Comparison of ENCODE assay signal across 11 cellular contexts in the genomic region with DNA sequence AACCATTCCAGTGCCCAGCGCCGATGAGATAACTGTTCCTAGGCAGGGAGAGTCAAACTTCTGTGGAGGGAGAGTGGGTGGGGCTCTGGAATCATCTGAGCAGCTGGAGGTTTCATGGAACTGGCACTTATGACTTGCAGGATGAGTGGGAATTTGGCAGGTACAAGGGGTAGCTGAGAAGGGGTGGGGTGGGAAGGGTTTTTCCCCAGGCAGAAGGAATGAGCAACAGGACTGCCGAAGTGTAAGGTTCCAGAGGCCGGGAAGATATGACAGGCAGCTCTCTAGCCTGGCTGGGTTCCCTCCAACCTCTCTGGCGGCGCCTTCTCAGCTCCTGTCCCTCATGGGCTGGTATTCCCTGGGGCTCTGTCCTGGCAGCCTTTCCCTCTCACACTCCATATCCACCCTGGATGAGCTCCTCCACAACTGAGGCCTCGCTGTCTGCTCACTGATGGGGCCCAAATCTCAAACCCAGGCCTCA. TPM values are rescaled to one million over a fixed set of nuclear protein-coding genes. Genes with fewer than 3 reads are reported as not detected.
DNase-seq lines count a peak whose midpoint lies in the region; ATAC-seq and TF ChIP-seq lines count a peak whose summit lies in the region.
"Had no signal": no experiment of that assay in that cellular context is flagged by ENCODE, and none has a peak within 500 bp of the region (broad histone marks: within the 10 kb centered on the region; RNA-seq: fewer than 3 reads in every experiment).

No MANE protein-coding gene starts in this region.

- DNase-seq in T-helper 1 cell, result no peak
- DNase-seq in WTC11 (ENCODE audit: low spot score), result no peak
- peak; percentile 46 for DNase-seq in hepatocyte (ENCODE audit: low spot score)
- DNase-seq in tibial artery, result peak in 1 of 2 donors; percentile 77
- no peak for DNase-seq in epidermal melanocyte (ENCODE audit: insufficient read length, low spot score)
- no peak for DNase-seq in posterior vena cava (ENCODE audit: low spot score)
- DNase-seq: CD8-positive, alpha-beta memory T cell; effector memory CD8-positive, alpha-beta T cell; nucleus accumbens had no signal

- no peaks in the 10 kb centered on the region for H3K9me2 ChIP-seq in hepatocyte (replicated peaks; ENCODE audit: insufficient read depth)

- no peaks in the 10 kb centered on the region for H3K9me3 Mint-ChIP-seq in T-helper 1 cell treated with Interleukin-12 subunit alpha and Interleukin-12 subunit beta and Interleukin-4 antibody, amounts not matched to agents 30 μg/mL and 1 μg/mL, for 36 hours
- no peaks in the 10 kb centered on the region for H3K9me3 Mint-ChIP-seq in WTC11
- H3K9me3 Mint-ChIP-seq: CD8-positive, alpha-beta memory T cell; effector memory CD8-positive, alpha-beta T cell had no signal

- peaks cover 38% of the 10 kb centered on the region for H3K27me3 Mint-ChIP-seq in T-helper 1 cell treated with Interleukin-12 subunit alpha and Interleukin-12 subunit beta and Interleukin-4 antibody, amounts not matched to agents 30 μg/mL and 1 μg/mL, for 36 hours (ENCODE audit: low read depth)
- peaks cover 62% of the 10 kb centered on the region for H3K27me3 Mint-ChIP-seq in WTC11 (ENCODE audit: low read depth)

- CTCF ChIA-PET in WTC11 (lab: Charles Lee), result interaction anchor here (1.1 to 1.4 kb wide), 2 partner anchors 74 to 138 kb away, joined by 3 read pairs; no protein-coding TSS in a partner anchor

- H3K4me1 Mint-ChIP-seq in T-helper 1 cell treated with Interleukin-12 subunit alpha and Interleukin-12 subunit beta and Interleukin-4 antibody, amounts not matched to agents 30 μg/mL and 1 μg/mL, for 36 hours (ENCODE audit: low read depth), result peaks cover 65% of the 10 kb centered on the region
- H3K4me1 Mint-ChIP-seq in WTC11, result peaks cover 66% of the 10 kb centered on the region

- H3K79me2 ChIP-seq in hepatocyte, result peaks cover 21% of the 10 kb centered on the region

- no peak overlapping the region for H3K27ac Mint-ChIP-seq in T-helper 1 cell treated with Interleukin-12 subunit alpha and Interleukin-12 subunit beta and Interleukin-4 antibody, amounts not matched to agents 30 μg/mL and 1 μg/mL, for 36 hours
- H3K27ac Mint-ChIP-seq in WTC11, result no peak overlapping the region

- no peak overlapping the region for H2AFZ ChIP-seq in hepatocyte

- POLR2A ChIA-PET in WTC11 (lab: Charles Lee), result interaction anchor here (1.5 kb wide), 1 partner anchor 20 kb away, joined by 3 read pairs; no protein-coding TSS in a partner anchor

- peaks cover 5% of the 10 kb centered on the region for H4K20me1 ChIP-seq in hepatocyte (ENCODE audit: insufficient read depth, poor library complexity, severe bottlenecking)

- H3K36me3 Mint-ChIP-seq in T-helper 1 cell treated with Interleukin-12 subunit alpha and Interleukin-12 subunit beta and Interleukin-4 antibody, amounts not matched to agents 30 μg/mL and 1 μg/mL, for 36 hours (ENCODE audit: low read depth), result peaks cover 15% of the 10 kb centered on the region
- peaks cover 7% of the 10 kb centered on the region; the same call in 1 of the 2 replicates for H3K36me3 Mint-ChIP-seq in WTC11

- TF ChIP-seq CTCF in WTC11 (IDR thresholded peaks at IDR 0.05) (no peak), hepatocyte (IDR thresholded peaks at IDR 0.05; ENCODE audit: poor library complexity) (no peak), tibial artery (IDR thresholded peaks at IDR 0.05) (no peak)

- no peaks in the 10 kb centered on the region for H3K9me3 ChIP-seq in hepatocyte (ENCODE audit: low read depth)
- no peaks in the 10 kb centered on the region for H3K9me3 ChIP-seq in tibial artery

- H3K4me2 ChIP-seq in hepatocyte, result peak overlapping the region; percentile 97

- peaks cover 46% of the 10 kb centered on the region for H3K4me1 ChIP-seq in hepatocyte (ENCODE audit: insufficient read depth)
- peaks cover 0 to 51% (median 40%) of the 10 kb centered on the region in 4 donors for H3K4me1 ChIP-seq in tibial artery

- ATAC-seq in WTC11 (no peak), GM18861 (IDR thresholded peaks at IDR 0.05; ENCODE audit: unreplicated experiment) (no peak)
- ATAC-seq: effector memory CD8-positive, alpha-beta T cell had no signal

- H3K27me3 ChIP-seq in hepatocyte (no peaks in the 10 kb centered on the region), tibial artery (peaks cover 0 to 3% of the 10 kb centered on the region in 2 donors)

- peak overlapping the region; percentile 61 for H3K27ac ChIP-seq in hepatocyte
- peak overlapping the region in 1 of 2 donors; percentile 48 for H3K27ac ChIP-seq in tibial artery

- intact Hi-C loops in tibial artery (cut with DNase I; ENCODE audit: low total_unique reads) (loop anchor here (5.0 kb wide), 1 partner anchor 50 kb away; no protein-coding TSS in a partner anchor), posterior vena cava (cut with DNase I) (no loop called here)

- WGBS in hepatocyte (ENCODE audit: low lambda C conversion rate, missing lambda C conversion rate), result 59% methylated on average over 7 of the region's 7 CpGs

- H3K36me3 ChIP-seq in hepatocyte (replicated peaks; ENCODE audit: insufficient read depth, low read depth) (no peaks in the 10 kb centered on the region), tibial artery (no peaks in the 10 kb centered on the region)

- H3K4me3 ChIP-seq in hepatocyte, result no peak overlapping the region
- H3K4me3 ChIP-seq in tibial artery, result peak overlapping the region; percentile 33 to 47

- H3K4me3 Mint-ChIP-seq in T-helper 1 cell treated with Interleukin-12 subunit alpha and Interleukin-12 subunit beta and Interleukin-4 antibody, amounts not matched to agents 30 μg/mL and 1 μg/mL, for 36 hours, result peak overlapping the region; percentile 26
- peak overlapping the region; percentile 83 for H3K4me3 Mint-ChIP-seq in WTC11

TF ChIP-seq in WTC11, 78 proteins besides CTCF, POLR2A, EP300 and RAD21 (continues in another document):
- TF ChIP-seq, protein P1, sequence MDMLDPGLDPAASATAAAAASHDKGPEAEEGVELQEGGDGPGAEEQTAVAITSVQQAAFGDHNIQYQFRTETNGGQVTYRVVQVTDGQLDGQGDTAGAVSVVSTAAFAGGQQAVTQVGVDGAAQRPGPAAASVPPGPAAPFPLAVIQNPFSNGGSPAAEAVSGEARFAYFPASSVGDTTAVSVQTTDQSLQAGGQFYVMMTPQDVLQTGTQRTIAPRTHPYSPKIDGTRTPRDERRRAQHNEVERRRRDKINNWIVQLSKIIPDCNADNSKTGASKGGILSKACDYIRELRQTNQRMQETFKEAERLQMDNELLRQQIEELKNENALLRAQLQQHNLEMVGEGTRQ (CRISPR knock-in tag; IDR thresholded peaks at IDR 0.05), result no peak
- TF ChIP-seq, protein P2, sequence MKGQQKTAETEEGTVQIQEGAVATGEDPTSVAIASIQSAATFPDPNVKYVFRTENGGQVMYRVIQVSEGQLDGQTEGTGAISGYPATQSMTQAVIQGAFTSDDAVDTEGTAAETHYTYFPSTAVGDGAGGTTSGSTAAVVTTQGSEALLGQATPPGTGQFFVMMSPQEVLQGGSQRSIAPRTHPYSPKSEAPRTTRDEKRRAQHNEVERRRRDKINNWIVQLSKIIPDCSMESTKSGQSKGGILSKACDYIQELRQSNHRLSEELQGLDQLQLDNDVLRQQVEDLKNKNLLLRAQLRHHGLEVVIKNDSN (CRISPR knock-in tag; IDR thresholded peaks at IDR 0.05), result no peak
- TF ChIP-seq, protein P3, sequence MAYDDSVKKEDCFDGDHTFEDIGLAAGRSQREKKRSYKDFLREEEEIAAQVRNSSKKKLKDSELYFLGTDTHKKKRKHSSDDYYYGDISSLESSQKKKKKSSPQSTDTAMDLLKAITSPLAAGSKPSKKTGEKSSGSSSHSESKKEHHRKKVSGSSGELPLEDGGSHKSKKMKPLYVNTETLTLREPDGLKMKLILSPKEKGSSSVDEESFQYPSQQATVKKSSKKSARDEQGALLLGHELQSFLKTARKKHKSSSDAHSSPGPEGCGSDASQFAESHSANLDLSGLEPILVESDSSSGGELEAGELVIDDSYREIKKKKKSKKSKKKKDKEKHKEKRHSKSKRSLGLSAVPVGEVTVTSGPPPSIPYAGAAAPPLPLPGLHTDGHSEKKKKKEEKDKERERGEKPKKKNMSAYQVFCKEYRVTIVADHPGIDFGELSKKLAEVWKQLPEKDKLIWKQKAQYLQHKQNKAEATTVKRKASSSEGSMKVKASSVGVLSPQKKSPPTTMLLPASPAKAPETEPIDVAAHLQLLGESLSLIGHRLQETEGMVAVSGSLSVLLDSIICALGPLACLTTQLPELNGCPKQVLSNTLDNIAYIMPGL (CRISPR knock-in tag; IDR thresholded peaks at IDR 0.05), result no peak
- TF ChIP-seq ZNF121 (CRISPR knock-in tag; IDR thresholded peaks at IDR 0.05) (no peak), ZNF219 (CRISPR knock-in tag; IDR thresholded peaks at IDR 0.05; ENCODE audit: borderline replicate concordance) (no peak), ZNF671 (CRISPR knock-in tag; IDR thresholded peaks at IDR 0.05) (no peak), MYBL2 (CRISPR knock-in tag; IDR thresholded peaks at IDR 0.05) (no peak), IRF2 (CRISPR knock-in tag; IDR thresholded peaks at IDR 0.05; ENCODE audit: borderline replicate concordance, low read depth) (no peak), ATF1 (CRISPR knock-in tag; IDR thresholded peaks at IDR 0.05) (no peak)
- TF ChIP-seq, protein P4, sequence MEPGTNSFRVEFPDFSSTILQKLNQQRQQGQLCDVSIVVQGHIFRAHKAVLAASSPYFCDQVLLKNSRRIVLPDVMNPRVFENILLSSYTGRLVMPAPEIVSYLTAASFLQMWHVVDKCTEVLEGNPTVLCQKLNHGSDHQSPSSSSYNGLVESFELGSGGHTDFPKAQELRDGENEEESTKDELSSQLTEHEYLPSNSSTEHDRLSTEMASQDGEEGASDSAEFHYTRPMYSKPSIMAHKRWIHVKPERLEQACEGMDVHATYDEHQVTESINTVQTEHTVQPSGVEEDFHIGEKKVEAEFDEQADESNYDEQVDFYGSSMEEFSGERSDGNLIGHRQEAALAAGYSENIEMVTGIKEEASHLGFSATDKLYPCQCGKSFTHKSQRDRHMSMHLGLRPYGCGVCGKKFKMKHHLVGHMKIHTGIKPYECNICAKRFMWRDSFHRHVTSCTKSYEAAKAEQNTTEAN (CRISPR knock-in tag; IDR thresholded peaks at IDR 0.05), result no peak
- TF ChIP-seq, protein P5, sequence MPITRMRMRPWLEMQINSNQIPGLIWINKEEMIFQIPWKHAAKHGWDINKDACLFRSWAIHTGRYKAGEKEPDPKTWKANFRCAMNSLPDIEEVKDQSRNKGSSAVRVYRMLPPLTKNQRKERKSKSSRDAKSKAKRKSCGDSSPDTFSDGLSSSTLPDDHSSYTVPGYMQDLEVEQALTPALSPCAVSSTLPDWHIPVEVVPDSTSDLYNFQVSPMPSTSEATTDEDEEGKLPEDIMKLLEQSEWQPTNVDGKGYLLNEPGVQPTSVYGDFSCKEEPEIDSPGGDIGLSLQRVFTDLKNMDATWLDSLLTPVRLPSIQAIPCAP (CRISPR knock-in tag; IDR thresholded peaks at IDR 0.05), result no peak

RNA-seq across cellular contexts. Expression of a gene that starts 2.5 kb away (rescaled TPM):
- total RNA-seq in WTC11 (2021), result 16.4 to 19.3 TPM (median 18.2 TPM) in 3 replicates
- 11.5 and 14.5 TPM in 2 replicates for total RNA-seq in hepatocyte
- polyA plus RNA-seq in hepatocyte, result 3.6 TPM in 2 replicates
- total RNA-seq in posterior vena cava, result 1 to 10 TPM; 6.6 to 8.5 TPM

RNA-seq across cellular contexts. Expression of a gene that starts 55.5 kb away (rescaled TPM):
- total RNA-seq in WTC11 (2021) (105 to 106 TPM (median 106 TPM) in 3 replicates), hepatocyte (68.0 and 75.8 TPM in 2 replicates), posterior vena cava (10 to 100 TPM; 36.1 to 41.9 TPM)
- 111 and 116 TPM in 2 replicates for polyA plus RNA-seq in hepatocyte
